6 cellular contexts compared by ENCODE assay signal in the genomic region with DNA sequence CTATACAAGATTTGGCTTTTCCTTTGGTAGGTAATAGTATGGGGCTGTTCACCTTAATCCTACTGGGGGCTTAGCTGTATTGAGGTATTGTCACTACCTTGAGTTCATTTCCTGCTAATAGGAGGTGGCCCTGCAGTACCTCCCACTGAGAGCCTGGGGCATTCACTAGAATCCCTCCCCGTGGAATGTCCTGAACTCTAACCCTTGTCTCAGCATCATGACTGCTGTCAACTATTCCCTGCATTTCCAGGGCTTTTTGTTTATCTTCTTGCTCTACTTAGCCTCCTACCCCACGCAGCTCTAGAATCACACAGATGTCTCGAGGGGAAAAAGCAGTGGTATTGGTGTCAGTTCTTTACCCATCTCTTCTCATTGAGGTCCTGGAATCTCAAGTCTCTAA.
"Had no signal": no experiment of that assay in that cellular context is flagged by ENCODE, and none has a peak within 500 bp of the region (broad histone marks: within the 10 kb centered on the region; RNA-seq: fewer than 3 reads in every experiment).

No MANE protein-coding gene starts in this region.

- DNase-seq: GM23248, H9, HCEC 1CT, IMR-90, KG1 had no signal

- H2AFZ ChIP-seq: GM23248 had no signal

- H3K4me3 ChIP-seq: GM23248, K562 had no signal

- H3K4me3 Mint-ChIP-seq: H9 had no signal

- H3K27ac ChIP-seq: GM23248 had no signal

- H3K9me3 Mint-ChIP-seq: H9 had no signal

- H3K27ac Mint-ChIP-seq: H9 had no signal

- H3K9ac ChIP-seq: GM23248 had no signal

- ATAC-seq: K562 had no signal
